In the genomic region with DNA sequence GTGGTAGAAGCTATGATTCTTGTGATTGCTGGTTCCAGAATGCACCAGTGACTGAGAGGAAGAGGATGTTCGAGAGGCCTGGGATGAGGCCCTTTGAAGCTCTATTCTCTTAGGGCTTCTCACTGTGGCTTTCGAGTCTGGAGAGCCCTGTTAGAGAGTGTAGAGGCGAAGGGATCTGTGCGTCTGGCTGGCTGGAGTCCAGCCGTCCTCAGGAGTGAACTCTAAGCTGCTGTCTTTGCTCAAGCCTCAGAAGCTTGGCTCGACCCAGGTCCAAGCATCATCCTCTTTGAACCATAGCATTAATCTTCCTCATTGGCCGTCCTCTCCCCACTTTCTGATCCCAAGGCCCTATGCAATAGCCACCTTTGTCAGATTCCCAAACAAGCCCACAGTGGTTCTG, we compare ENCODE assay signal across 22 cellular contexts.
"Had no signal": no experiment of that assay in that cellular context is flagged by ENCODE, and none has a peak within 500 bp of the region (broad histone marks: within the 10 kb centered on the region; RNA-seq: fewer than 3 reads in every experiment).

No MANE protein-coding gene starts in this region.

- H3K9me3 Mint-ChIP-seq: activated CD4-positive, alpha-beta T cell treated with anti-CD3 and anti-CD28 coated beads, Interleukin-2, amount 10 ng/mL, durations not matched to agents 24 days and 14 days; activated CD8-positive, alpha-beta T cell treated with anti-CD3 and anti-CD28 coated beads for 36 hours; activated naive CD8-positive, alpha-beta T cell treated with anti-CD3 and anti-CD28 coated beads, Interleukin-2, amount 10 ng/mL, durations not matched to agents 7 days and 5 days; activated T-helper 2 cell treated with anti-CD3 and anti-CD28 coated beads, Interferon-gamma antibody, Interleukin-2, Interleukin-4, amounts not matched to agents 10 μg/mL and 5 μg/mL and 100 μg/mL, durations not matched to agents 14 hours and 24 hours and 36 hours; immature natural killer cell; stimulated activated naive B cell treated with anti-CD40 and anti-IgM and Interleukin-4, amounts not matched to agents 10 μg/mL and 1 μg/mL and 100 μg/mL, for 72 hours had no signal

- H3K9me3 ChIP-seq: left ventricle myocardium inferior, SJSA1, testis, upper lobe of left lung had no signal

- H3K27me3 Mint-ChIP-seq: activated CD4-positive, alpha-beta T cell treated with anti-CD3 and anti-CD28 coated beads, Interleukin-2, amount 10 ng/mL, durations not matched to agents 24 days and 14 days; activated CD8-positive, alpha-beta memory T cell treated with anti-CD3 and anti-CD28 coated beads, Interleukin-2, amount 10 ng/mL, durations not matched to agents 7 days and 5 days; activated CD8-positive, alpha-beta T cell treated with anti-CD3 and anti-CD28 coated beads for 36 hours; activated naive CD8-positive, alpha-beta T cell treated with anti-CD3 and anti-CD28 coated beads, Interleukin-2, amount 10 ng/mL, durations not matched to agents 7 days and 5 days; naive thymus-derived CD8-positive, alpha-beta T cell; stimulated activated naive B cell treated with anti-CD40 and anti-IgM and Interleukin-4, amounts not matched to agents 10 μg/mL and 1 μg/mL and 100 μg/mL, for 72 hours had no signal

- H3K27me3 ChIP-seq: foreskin keratinocyte, SJSA1, testis, upper lobe of left lung had no signal

- H3K36me3 Mint-ChIP-seq: activated CD8-positive, alpha-beta memory T cell treated with anti-CD3 and anti-CD28 coated beads, Interleukin-2, amount 10 ng/mL, durations not matched to agents 7 days and 5 days; activated naive CD8-positive, alpha-beta T cell treated with anti-CD3 and anti-CD28 coated beads, Interleukin-2, amount 10 ng/mL, durations not matched to agents 7 days and 5 days; immature natural killer cell had no signal

- H3K4me3 ChIP-seq: left ventricle myocardium inferior, SJSA1, smooth muscle cell, testis, upper lobe of left lung had no signal

- H3K27ac ChIP-seq: foreskin keratinocyte, left ventricle myocardium inferior, SJSA1, testis, upper lobe of left lung had no signal

- ATAC-seq: activated CD8-positive, alpha-beta memory T cell treated with anti-CD3 and anti-CD28 coated beads, Interleukin-2, amount 10 ng/mL, durations not matched to agents 7 days and 5 days; activated CD8-positive, alpha-beta T cell treated with anti-CD3 and anti-CD28 coated beads for 36 hours; foreskin keratinocyte; naive thymus-derived CD8-positive, alpha-beta T cell; sciatic nerve; stimulated activated naive B cell treated with anti-CD40 and anti-IgM and Interleukin-4, amounts not matched to agents 10 μg/mL and 1 μg/mL and 100 μg/mL, for 72 hours had no signal

- H3K4me1 ChIP-seq: foreskin keratinocyte, testis had no signal

- H3K4me2 ChIP-seq: smooth muscle cell had no signal

- DNase-seq: activated CD4-positive, alpha-beta T cell treated with anti-CD3 and anti-CD28 coated beads, Interleukin-2, amount 10 ng/mL, durations not matched to agents 24 days and 14 days; activated CD8-positive, alpha-beta memory T cell treated with anti-CD3 and anti-CD28 coated beads, Interleukin-2, amount 10 ng/mL, durations not matched to agents 7 days and 5 days; activated CD8-positive, alpha-beta T cell treated with anti-CD3 and anti-CD28 coated beads for 36 hours; activated naive CD4-positive, alpha-beta T cell; activated naive CD8-positive, alpha-beta T cell treated with anti-CD3 and anti-CD28 coated beads, Interleukin-2, amount 10 ng/mL, durations not matched to agents 7 days and 5 days; activated T-cell treated with anti-CD3 and anti-CD28 coated beads for 4 hours; amniotic stem cell; effector memory CD4-positive, alpha-beta T cell; foreskin keratinocyte; immature natural killer cell; left ventricle myocardium inferior; naive thymus-derived CD8-positive, alpha-beta T cell; occipital lobe; stimulated activated CD4-positive, alpha-beta T cell treated with anti-CD3 and anti-CD28 coated beads, Interleukin-15, amount 100 ng/mL, for 24 hours; stimulated activated naive B cell treated with anti-CD40 and anti-IgM and Interleukin-4, amounts not matched to agents 10 μg/mL and 1 μg/mL and 100 μg/mL, for 72 hours; T-helper 2 cell; testis; upper lobe of left lung had no signal

- H3K27ac Mint-ChIP-seq: activated CD8-positive, alpha-beta memory T cell treated with anti-CD3 and anti-CD28 coated beads, Interleukin-2, amount 10 ng/mL, durations not matched to agents 7 days and 5 days; activated CD8-positive, alpha-beta T cell treated with anti-CD3 and anti-CD28 coated beads for 36 hours; activated naive CD8-positive, alpha-beta T cell treated with anti-CD3 and anti-CD28 coated beads, Interleukin-2, amount 10 ng/mL, durations not matched to agents 7 days and 5 days; activated T-helper 2 cell treated with anti-CD3 and anti-CD28 coated beads, Interferon-gamma antibody, Interleukin-2, Interleukin-4, amounts not matched to agents 10 μg/mL and 5 μg/mL and 100 μg/mL, durations not matched to agents 14 hours and 24 hours and 36 hours had no signal

- H3K4me3 Mint-ChIP-seq: activated CD8-positive, alpha-beta T cell treated with anti-CD3 and anti-CD28 coated beads for 36 hours; activated naive CD8-positive, alpha-beta T cell treated with anti-CD3 and anti-CD28 coated beads, Interleukin-2, amount 10 ng/mL, durations not matched to agents 7 days and 5 days; stimulated activated naive B cell treated with anti-CD40 and anti-IgM and Interleukin-4, amounts not matched to agents 10 μg/mL and 1 μg/mL and 100 μg/mL, for 72 hours had no signal

- H3K36me3 ChIP-seq: SJSA1 had no signal
